Comparison of ENCODE assay signal across 8 cellular contexts in genomic region chrX:107711521-107712041, GRCh38.
DNase-seq lines count a peak whose midpoint lies in the region; ATAC-seq, FAIRE-seq and TF ChIP-seq lines count a peak whose summit lies in the region.

No MANE protein-coding gene starts in this region.

- H3K36me3 Mint-ChIP-seq in activated naive CD8-positive, alpha-beta T cell, result no peaks in the 10 kb centered on the region
- peaks cover 0 to 5% of the 10 kb centered on the region in 2 donors for H3K36me3 Mint-ChIP-seq in stimulated activated naive B cell treated with anti-CD40 and anti-IgM and Interleukin-4, amounts not matched to agents 10 μg/mL and 1 μg/mL and 100 μg/mL, for 72 hours

- dilution Hi-C loops in keratinocyte (cut with MboI; ENCODE audit: extremely low pct_ligation_motif_present, low sequenced_read_pairs), result no loop called here

- H4K20me1 ChIP-seq in keratinocyte (ENCODE audit: control insufficient read depth, extremely low read depth, insufficient read depth, low read length), result no peaks in the 10 kb centered on the region

- H3K4me3 ChIP-seq in keratinocyte (ENCODE audit: control insufficient read depth in 2 of 3, extremely low read depth in 1 of 3, insufficient read depth in 2 of 3, low read depth in 1 of 3, low read length in 3 of 3), result no peak overlapping the region

- H3K9me3 Mint-ChIP-seq in activated naive CD8-positive, alpha-beta T cell (ENCODE audit: low read depth), result no peaks in the 10 kb centered on the region
- H3K9me3 Mint-ChIP-seq in stimulated activated naive B cell treated with anti-CD40 and anti-IgM and Interleukin-4, amounts not matched to agents 10 μg/mL and 1 μg/mL and 100 μg/mL, for 72 hours, result no peaks in the 10 kb centered on the region

- peaks cover 59% of the 10 kb centered on the region for H3K4me1 Mint-ChIP-seq in activated naive CD8-positive, alpha-beta T cell (ENCODE audit: low read depth)
- H3K4me1 Mint-ChIP-seq in stimulated activated naive B cell treated with anti-CD40 and anti-IgM and Interleukin-4, amounts not matched to agents 10 μg/mL and 1 μg/mL and 100 μg/mL, for 72 hours, result peaks cover 24 to 64% of the 10 kb centered on the region in 2 donors

- no peaks in the 10 kb centered on the region for H3K9me3 ChIP-seq in keratinocyte (ENCODE audit: control insufficient read depth, low read depth, low read length)

- peaks cover 40% of the 10 kb centered on the region for H3K4me1 ChIP-seq in keratinocyte (ENCODE audit: control insufficient read depth, extremely low read depth, insufficient read depth, low read length)

- no peak overlapping the region for H2AFZ ChIP-seq in keratinocyte (ENCODE audit: control insufficient read depth, low read length)

- FAIRE-seq in keratinocyte (lab: Jason Lieb, UNC), result no peak

- DNase-seq in LHCN-M2 (ENCODE audit: low read depth), result peak; percentile 42
- no peak for DNase-seq in keratinocyte (ENCODE audit: low read depth, low spot score)
- no peak for DNase-seq in stimulated activated naive B cell treated with anti-CD40 and anti-IgM and Interleukin-4, amounts not matched to agents 10 μg/mL and 1 μg/mL and 100 μg/mL, for 72 hours
- DNase-seq in putamen (ENCODE audit: low spot score), result no peak
- DNase-seq in occipital lobe (lab: John Stamatoyannopoulos, UW), result no peak
- no peak for DNase-seq in left lobe of liver (ENCODE audit: low spot score)

- no peaks in the 10 kb centered on the region for H3K27me3 Mint-ChIP-seq in activated naive CD8-positive, alpha-beta T cell
- H3K27me3 Mint-ChIP-seq in stimulated activated naive B cell treated with anti-CD40 and anti-IgM and Interleukin-4, amounts not matched to agents 10 μg/mL and 1 μg/mL and 100 μg/mL, for 72 hours, result no peaks in the 10 kb centered on the region

- H3K27ac Mint-ChIP-seq in activated naive CD8-positive, alpha-beta T cell, result peak overlapping the region; percentile 97
- peak overlapping the region; percentile 98 for H3K27ac Mint-ChIP-seq in stimulated activated naive B cell treated with anti-CD40 and anti-IgM and Interleukin-4, amounts not matched to agents 10 μg/mL and 1 μg/mL and 100 μg/mL, for 72 hours

- no peaks in the 10 kb centered on the region for H3K9me1 ChIP-seq in keratinocyte (ENCODE audit: control insufficient read depth, extremely low read depth, insufficient read depth, low read length)

- peak overlapping the region; percentile 81 for H3K4me3 Mint-ChIP-seq in activated naive CD8-positive, alpha-beta T cell
- H3K4me3 Mint-ChIP-seq in stimulated activated naive B cell treated with anti-CD40 and anti-IgM and Interleukin-4, amounts not matched to agents 10 μg/mL and 1 μg/mL and 100 μg/mL, for 72 hours, result peak overlapping the region; percentile 67 to 80

- ATAC-seq in stimulated activated naive B cell treated with anti-CD40 and anti-IgM and Interleukin-4, amounts not matched to agents 10 μg/mL and 1 μg/mL and 100 μg/mL, for 72 hours (replicated peaks), result no peak
- no peak for ATAC-seq in left lobe of liver
- ATAC-seq in GM18517 (IDR thresholded peaks at IDR 0.05; ENCODE audit: unreplicated experiment), result no peak

- TF ChIP-seq CTCF in keratinocyte (optimal IDR thresholded peaks at IDR 0.05 in 1 of 3, IDR thresholded peaks at IDR 0.05 in 1 of 3, conservative IDR thresholded peaks at IDR 0.05 in 1 of 3; ENCODE audit: extremely low read depth in 1 of 3, insufficient read depth in 2 of 3, low read length in 3 of 3), result no peak

- peak overlapping the region; percentile 20 for H3K4me2 ChIP-seq in keratinocyte (ENCODE audit: control insufficient read depth, extremely low read depth, insufficient read depth, low read depth, low read length)

- peak overlapping the region; percentile 92 for H3K27ac ChIP-seq in keratinocyte (ENCODE audit: control insufficient read depth, insufficient read depth, low read length)

- H3K9ac ChIP-seq in keratinocyte (ENCODE audit: control insufficient read depth, extremely low read depth, insufficient read depth, low read length), result peak overlapping the region; percentile 30

- H3K27me3 ChIP-seq in keratinocyte (ENCODE audit: control insufficient read depth, extremely low read depth, insufficient read depth, low read length), result no peaks in the 10 kb centered on the region

- H3K79me2 ChIP-seq in keratinocyte (ENCODE audit: control insufficient read depth, insufficient read depth, low read length), result no peaks in the 10 kb centered on the region

- H3K36me3 ChIP-seq in keratinocyte (ENCODE audit: control insufficient read depth in 2 of 2, extremely low read depth in 1 of 2, insufficient read depth in 2 of 2, low read length in 2 of 2), result peaks cover 0 to 16% of the 10 kb centered on the region in 2 experiments
